ENCODE assay signal across 1 cellular context in the genomic region with DNA sequence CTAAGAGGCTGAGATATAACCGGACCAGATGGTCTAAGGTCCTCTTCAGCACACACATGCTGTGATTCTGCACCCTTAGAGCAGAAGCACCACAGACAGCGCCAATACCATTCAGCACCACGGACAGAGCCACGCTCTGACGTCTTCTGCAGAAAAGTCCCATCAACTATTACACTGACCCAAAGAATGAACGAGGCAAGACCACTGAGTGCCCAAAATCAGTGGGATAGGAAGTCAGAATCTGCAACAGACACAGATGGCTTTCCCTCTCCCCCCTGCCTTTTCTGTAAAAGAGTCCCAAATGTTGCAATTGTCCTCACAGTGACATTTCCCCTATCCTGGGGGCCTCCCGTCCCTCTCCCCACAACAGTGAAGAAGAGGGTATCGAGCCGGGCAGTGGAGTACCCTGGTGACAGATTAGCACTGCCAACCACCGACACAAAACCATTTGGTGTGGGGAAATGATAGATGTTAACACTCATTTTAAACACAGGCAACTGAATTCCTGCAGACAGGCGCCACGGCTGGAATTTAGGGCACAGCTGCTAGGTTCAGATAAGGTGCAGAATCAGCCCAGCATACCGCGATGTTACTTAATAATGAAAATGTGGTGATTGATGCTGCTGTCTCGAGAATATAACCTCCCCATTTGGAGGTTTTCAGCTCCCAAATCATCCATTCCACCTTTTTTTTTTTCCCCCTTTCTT.
TF ChIP-seq lines count a peak whose summit lies in the region.

No MANE protein-coding gene starts in this region.

TF ChIP-seq in K562, 482 proteins besides CTCF, POLR2A, EP300 and RAD21 (continued from another document and continues in another):
- TF ChIP-seq, protein P1, sequence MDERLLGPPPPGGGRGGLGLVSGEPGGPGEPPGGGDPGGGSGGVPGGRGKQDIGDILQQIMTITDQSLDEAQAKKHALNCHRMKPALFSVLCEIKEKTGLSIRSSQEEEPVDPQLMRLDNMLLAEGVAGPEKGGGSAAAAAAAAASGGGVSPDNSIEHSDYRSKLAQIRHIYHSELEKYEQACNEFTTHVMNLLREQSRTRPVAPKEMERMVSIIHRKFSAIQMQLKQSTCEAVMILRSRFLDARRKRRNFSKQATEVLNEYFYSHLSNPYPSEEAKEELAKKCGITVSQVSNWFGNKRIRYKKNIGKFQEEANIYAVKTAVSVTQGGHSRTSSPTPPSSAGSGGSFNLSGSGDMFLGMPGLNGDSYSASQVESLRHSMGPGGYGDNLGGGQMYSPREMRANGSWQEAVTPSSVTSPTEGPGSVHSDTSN (CRISPR knock-in tag; IDR thresholded peaks at IDR 0.05; ENCODE audit: low read depth) = peak; percentile 45; the same call in 1 of the 2 replicates
- TF ChIP-seq, protein P1 (tag; conservative IDR thresholded peaks at IDR 0.05; ENCODE audit: low read depth) = peak; percentile 44
- peak; percentile 99 for TF ChIP-seq MIER1 (IDR thresholded peaks at IDR 0.05; ENCODE audit: low read depth)
- TF ChIP-seq JUND (IDR thresholded peaks at IDR 0.05; ENCODE audit: borderline replicate concordance, low read depth, low read length) = peak; percentile 65
- TF ChIP-seq JUND (tag; IDR thresholded peaks at IDR 0.05; ENCODE audit: borderline replicate concordance, low read depth, low read length) = peak; percentile 72; the same call in 2 of the 3 replicates
- no peak for TF ChIP-seq RBM14 (IDR thresholded peaks at IDR 0.05; ENCODE audit: borderline replicate concordance, insufficient read depth, low read depth, low read length)
- TF ChIP-seq HDAC2 (IDR thresholded peaks at IDR 0.05) = peak; percentile 85; the same call in 1 of the 2 replicates
- TF ChIP-seq ETV6 (IDR thresholded peaks at IDR 0.05; ENCODE audit: borderline replicate concordance in 1 of 2, low read depth in 2 of 2, low read length in 1 of 2) = no peak
- 0 out of 2 replicates have a peak, but pooled peaks have one; percentile 33 for TF ChIP-seq ETV6 (CRISPR knock-in tag; IDR thresholded peaks at IDR 0.05; ENCODE audit: borderline replicate concordance)
- TF ChIP-seq, protein P2, sequence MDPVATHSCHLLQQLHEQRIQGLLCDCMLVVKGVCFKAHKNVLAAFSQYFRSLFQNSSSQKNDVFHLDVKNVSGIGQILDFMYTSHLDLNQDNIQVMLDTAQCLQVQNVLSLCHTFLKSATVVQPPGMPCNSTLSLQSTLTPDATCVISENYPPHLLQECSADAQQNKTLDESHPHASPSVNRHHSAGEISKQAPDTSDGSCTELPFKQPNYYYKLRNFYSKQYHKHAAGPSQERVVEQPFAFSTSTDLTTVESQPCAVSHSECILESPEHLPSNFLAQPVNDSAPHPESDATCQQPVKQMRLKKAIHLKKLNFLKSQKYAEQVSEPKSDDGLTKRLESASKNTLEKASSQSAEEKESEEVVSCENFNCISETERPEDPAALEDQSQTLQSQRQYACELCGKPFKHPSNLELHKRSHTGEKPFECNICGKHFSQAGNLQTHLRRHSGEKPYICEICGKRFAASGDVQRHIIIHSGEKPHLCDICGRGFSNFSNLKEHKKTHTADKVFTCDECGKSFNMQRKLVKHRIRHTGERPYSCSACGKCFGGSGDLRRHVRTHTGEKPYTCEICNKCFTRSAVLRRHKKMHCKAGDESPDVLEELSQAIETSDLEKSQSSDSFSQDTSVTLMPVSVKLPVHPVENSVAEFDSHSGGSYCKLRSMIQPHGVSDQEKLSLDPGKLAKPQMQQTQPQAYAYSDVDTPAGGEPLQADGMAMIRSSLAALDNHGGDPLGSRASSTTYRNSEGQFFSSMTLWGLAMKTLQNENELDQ (CRISPR knock-in tag; IDR thresholded peaks at IDR 0.05; ENCODE audit: borderline replicate concordance) = peak; percentile 91
- TF ChIP-seq ZNF197 (CRISPR knock-in tag; IDR thresholded peaks at IDR 0.05; ENCODE audit: low read depth) = peak; percentile 96
- no peak for TF ChIP-seq SIRT6 (IDR thresholded peaks at IDR 0.05; ENCODE audit: low read depth, low read length)
- TF ChIP-seq, protein P3, sequence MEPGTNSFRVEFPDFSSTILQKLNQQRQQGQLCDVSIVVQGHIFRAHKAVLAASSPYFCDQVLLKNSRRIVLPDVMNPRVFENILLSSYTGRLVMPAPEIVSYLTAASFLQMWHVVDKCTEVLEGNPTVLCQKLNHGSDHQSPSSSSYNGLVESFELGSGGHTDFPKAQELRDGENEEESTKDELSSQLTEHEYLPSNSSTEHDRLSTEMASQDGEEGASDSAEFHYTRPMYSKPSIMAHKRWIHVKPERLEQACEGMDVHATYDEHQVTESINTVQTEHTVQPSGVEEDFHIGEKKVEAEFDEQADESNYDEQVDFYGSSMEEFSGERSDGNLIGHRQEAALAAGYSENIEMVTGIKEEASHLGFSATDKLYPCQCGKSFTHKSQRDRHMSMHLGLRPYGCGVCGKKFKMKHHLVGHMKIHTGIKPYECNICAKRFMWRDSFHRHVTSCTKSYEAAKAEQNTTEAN (CRISPR knock-in tag; IDR thresholded peaks at IDR 0.05) = peak; percentile 77; the same call in 1 of the 2 replicates
- TF ChIP-seq TEAD2 (tag; IDR thresholded peaks at IDR 0.05) = no peak
- TF ChIP-seq, protein P4, sequence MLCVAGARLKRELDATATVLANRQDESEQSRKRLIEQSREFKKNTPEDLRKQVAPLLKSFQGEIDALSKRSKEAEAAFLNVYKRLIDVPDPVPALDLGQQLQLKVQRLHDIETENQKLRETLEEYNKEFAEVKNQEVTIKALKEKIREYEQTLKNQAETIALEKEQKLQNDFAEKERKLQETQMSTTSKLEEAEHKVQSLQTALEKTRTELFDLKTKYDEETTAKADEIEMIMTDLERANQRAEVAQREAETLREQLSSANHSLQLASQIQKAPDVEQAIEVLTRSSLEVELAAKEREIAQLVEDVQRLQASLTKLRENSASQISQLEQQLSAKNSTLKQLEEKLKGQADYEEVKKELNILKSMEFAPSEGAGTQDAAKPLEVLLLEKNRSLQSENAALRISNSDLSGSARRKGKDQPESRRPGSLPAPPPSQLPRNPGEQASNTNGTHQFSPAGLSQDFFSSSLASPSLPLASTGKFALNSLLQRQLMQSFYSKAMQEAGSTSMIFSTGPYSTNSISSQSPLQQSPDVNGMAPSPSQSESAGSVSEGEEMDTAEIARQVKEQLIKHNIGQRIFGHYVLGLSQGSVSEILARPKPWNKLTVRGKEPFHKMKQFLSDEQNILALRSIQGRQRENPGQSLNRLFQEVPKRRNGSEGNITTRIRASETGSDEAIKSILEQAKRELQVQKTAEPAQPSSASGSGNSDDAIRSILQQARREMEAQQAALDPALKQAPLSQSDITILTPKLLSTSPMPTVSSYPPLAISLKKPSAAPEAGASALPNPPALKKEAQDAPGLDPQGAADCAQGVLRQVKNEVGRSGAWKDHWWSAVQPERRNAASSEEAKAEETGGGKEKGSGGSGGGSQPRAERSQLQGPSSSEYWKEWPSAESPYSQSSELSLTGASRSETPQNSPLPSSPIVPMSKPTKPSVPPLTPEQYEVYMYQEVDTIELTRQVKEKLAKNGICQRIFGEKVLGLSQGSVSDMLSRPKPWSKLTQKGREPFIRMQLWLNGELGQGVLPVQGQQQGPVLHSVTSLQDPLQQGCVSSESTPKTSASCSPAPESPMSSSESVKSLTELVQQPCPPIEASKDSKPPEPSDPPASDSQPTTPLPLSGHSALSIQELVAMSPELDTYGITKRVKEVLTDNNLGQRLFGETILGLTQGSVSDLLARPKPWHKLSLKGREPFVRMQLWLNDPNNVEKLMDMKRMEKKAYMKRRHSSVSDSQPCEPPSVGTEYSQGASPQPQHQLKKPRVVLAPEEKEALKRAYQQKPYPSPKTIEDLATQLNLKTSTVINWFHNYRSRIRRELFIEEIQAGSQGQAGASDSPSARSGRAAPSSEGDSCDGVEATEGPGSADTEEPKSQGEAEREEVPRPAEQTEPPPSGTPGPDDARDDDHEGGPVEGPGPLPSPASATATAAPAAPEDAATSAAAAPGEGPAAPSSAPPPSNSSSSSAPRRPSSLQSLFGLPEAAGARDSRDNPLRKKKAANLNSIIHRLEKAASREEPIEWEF (CRISPR knock-in tag; IDR thresholded peaks at IDR 0.05) = 0 out of 2 replicates have a peak, but pooled peaks have one; percentile 29
- TF ChIP-seq LCOR (CRISPR knock-in tag; IDR thresholded peaks at IDR 0.05) = peak; percentile 88
- TF ChIP-seq, protein P5, sequence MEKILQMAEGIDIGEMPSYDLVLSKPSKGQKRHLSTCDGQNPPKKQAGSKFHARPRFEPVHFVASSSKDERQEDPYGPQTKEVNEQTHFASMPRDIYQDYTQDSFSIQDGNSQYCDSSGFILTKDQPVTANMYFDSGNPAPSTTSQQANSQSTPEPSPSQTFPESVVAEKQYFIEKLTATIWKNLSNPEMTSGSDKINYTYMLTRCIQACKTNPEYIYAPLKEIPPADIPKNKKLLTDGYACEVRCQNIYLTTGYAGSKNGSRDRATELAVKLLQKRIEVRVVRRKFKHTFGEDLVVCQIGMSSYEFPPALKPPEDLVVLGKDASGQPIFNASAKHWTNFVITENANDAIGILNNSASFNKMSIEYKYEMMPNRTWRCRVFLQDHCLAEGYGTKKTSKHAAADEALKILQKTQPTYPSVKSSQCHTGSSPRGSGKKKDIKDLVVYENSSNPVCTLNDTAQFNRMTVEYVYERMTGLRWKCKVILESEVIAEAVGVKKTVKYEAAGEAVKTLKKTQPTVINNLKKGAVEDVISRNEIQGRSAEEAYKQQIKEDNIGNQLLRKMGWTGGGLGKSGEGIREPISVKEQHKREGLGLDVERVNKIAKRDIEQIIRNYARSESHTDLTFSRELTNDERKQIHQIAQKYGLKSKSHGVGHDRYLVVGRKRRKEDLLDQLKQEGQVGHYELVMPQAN (IDR thresholded peaks at IDR 0.05; ENCODE audit: borderline replicate concordance) = peak; percentile 55; the same call in 1 of the 2 replicates
- TF ChIP-seq CXXC5 (CRISPR knock-in tag; IDR thresholded peaks at IDR 0.05) = peak; percentile 70
- TF ChIP-seq, protein P6, sequence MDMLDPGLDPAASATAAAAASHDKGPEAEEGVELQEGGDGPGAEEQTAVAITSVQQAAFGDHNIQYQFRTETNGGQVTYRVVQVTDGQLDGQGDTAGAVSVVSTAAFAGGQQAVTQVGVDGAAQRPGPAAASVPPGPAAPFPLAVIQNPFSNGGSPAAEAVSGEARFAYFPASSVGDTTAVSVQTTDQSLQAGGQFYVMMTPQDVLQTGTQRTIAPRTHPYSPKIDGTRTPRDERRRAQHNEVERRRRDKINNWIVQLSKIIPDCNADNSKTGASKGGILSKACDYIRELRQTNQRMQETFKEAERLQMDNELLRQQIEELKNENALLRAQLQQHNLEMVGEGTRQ (CRISPR knock-in tag; IDR thresholded peaks at IDR 0.05) = peak; percentile 74
- TF ChIP-seq KLF6 (CRISPR knock-in tag; IDR thresholded peaks at IDR 0.05; ENCODE audit: borderline replicate concordance) = peak; percentile 74; the same call in 1 of the 2 replicates
- TF ChIP-seq HNRNPL (IDR thresholded peaks at IDR 0.05; ENCODE audit: low read depth, low read length) = no peak
- no peak for TF ChIP-seq ZNF41 (CRISPR knock-in tag; conservative IDR thresholded peaks at IDR 0.05)
- peak; percentile 88; the same call in 1 of the 2 replicates for TF ChIP-seq ZNF584 (CRISPR knock-in tag; IDR thresholded peaks at IDR 0.05; ENCODE audit: low read depth)
- TF ChIP-seq MAZ (CRISPR knock-in tag; conservative IDR thresholded peaks at IDR 0.05 in 1 of 2, IDR thresholded peaks at IDR 0.05 in 1 of 2) = peak in 1 of 2 experiments; percentile 97; a peak in 2 of 4 replicates
- TF ChIP-seq, protein P7, sequence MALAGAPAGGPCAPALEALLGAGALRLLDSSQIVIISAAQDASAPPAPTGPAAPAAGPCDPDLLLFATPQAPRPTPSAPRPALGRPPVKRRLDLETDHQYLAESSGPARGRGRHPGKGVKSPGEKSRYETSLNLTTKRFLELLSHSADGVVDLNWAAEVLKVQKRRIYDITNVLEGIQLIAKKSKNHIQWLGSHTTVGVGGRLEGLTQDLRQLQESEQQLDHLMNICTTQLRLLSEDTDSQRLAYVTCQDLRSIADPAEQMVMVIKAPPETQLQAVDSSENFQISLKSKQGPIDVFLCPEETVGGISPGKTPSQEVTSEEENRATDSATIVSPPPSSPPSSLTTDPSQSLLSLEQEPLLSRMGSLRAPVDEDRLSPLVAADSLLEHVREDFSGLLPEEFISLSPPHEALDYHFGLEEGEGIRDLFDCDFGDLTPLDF (CRISPR knock-in tag; IDR thresholded peaks at IDR 0.05) = peak; percentile 88
- TF ChIP-seq POLR2AphosphoS2 (IDR thresholded peaks at IDR 0.05; ENCODE audit: low read length) = no peak
- no peak for TF ChIP-seq WHSC1 (IDR thresholded peaks at IDR 0.05; ENCODE audit: low read length)
- TF ChIP-seq, protein P8, sequence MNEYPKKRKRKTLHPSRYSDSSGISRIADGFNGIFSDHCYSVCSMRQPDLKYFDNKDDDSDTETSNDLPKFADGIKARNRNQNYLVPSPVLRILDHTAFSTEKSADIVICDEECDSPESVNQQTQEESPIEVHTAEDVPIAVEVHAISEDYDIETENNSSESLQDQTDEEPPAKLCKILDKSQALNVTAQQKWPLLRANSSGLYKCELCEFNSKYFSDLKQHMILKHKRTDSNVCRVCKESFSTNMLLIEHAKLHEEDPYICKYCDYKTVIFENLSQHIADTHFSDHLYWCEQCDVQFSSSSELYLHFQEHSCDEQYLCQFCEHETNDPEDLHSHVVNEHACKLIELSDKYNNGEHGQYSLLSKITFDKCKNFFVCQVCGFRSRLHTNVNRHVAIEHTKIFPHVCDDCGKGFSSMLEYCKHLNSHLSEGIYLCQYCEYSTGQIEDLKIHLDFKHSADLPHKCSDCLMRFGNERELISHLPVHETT (CRISPR knock-in tag; conservative IDR thresholded peaks at IDR 0.05 in 1 of 2, IDR thresholded peaks at IDR 0.05 in 1 of 2) = peak; percentile 78 to 97
- peak; percentile 81 for TF ChIP-seq ZNF12 (CRISPR knock-in tag; IDR thresholded peaks at IDR 0.05)
- TF ChIP-seq, protein P9, sequence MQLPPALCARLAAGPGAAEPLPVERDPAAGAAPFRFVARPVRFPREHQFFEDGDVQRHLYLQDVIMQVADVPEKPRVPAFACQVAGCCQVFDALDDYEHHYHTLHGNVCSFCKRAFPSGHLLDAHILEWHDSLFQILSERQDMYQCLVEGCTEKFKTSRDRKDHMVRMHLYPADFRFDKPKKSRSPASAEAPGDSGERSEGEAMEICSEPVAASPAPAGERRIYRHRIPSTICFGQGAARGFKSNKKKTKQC (CRISPR knock-in tag; IDR thresholded peaks at IDR 0.05) = peak; percentile 99
- no peak for TF ChIP-seq SP2 (IDR thresholded peaks at IDR 0.05; ENCODE audit: extremely low read depth, low read depth, low read length, poor library complexity, severe bottlenecking)
- TF ChIP-seq FOXK1 (CRISPR knock-in tag; IDR thresholded peaks at IDR 0.05; ENCODE audit: borderline replicate concordance) = peak; percentile 97; the same call in 1 of the 2 replicates
- TF ChIP-seq CBX5 (IDR thresholded peaks at IDR 0.05; ENCODE audit: borderline replicate concordance, low read depth) = no peak
- TF ChIP-seq HNRNPLL (IDR thresholded peaks at IDR 0.05; ENCODE audit: low read depth, low read length, poor library complexity, severe bottlenecking) = no peak
- 0 out of 2 replicates have a peak, but pooled peaks have one; percentile 32 for TF ChIP-seq ZNF589 (CRISPR knock-in tag; IDR thresholded peaks at IDR 0.05; ENCODE audit: low read depth)
- peak; percentile 44 for TF ChIP-seq CEBPB (tag; IDR thresholded peaks at IDR 0.05)
- peak; percentile 97 for TF ChIP-seq NCOA6 (IDR thresholded peaks at IDR 0.05)
- peak; percentile 99 for TF ChIP-seq NCOA1 (IDR thresholded peaks at IDR 0.05; ENCODE audit: low read depth)
